In the genomic region with DNA sequence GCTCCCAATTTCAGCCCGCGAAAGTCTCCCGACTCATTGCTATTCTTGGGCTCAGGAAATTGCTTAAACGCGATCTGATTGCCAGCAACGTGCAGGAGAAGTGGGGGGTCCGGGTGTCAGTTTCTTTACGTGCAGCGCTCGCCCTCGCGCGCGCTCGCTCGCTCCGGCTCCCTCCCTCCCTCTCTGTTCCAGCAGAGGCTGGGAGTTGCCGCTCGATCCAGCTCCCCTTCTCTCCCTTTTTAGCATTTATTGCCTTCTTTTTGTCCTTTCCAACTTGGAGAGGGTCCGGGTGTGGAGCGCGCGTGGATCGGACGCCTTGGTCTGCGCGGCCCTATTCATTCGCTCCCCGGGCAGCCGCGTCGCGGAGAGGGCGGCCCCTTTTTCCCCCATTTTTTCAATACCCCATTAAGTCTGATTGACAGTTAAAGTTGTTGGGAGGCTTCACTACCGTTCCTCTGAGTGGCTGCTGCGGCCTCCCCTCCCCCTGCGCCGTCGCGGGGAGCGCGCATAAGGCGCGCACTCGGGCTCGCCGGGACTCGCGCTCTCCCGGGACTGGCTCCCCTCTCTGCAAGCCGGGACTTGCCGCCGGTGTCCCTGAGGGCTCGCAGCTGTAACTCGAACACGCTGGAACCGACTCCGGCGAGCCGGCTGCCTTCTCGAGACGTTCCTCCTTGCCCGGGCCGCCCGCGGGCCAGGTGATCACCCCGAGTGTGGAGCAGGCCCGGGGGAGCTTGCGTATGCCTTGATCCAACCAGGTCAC, we compare ENCODE assay signal across 8 cellular contexts. TPM values are rescaled to one million over a fixed set of nuclear protein-coding genes. Genes with fewer than 3 reads are reported as not detected.
DNase-seq lines count a peak whose midpoint lies in the region; ATAC-seq, FAIRE-seq and TF ChIP-seq lines count a peak whose summit lies in the region.

A gene with protein sequence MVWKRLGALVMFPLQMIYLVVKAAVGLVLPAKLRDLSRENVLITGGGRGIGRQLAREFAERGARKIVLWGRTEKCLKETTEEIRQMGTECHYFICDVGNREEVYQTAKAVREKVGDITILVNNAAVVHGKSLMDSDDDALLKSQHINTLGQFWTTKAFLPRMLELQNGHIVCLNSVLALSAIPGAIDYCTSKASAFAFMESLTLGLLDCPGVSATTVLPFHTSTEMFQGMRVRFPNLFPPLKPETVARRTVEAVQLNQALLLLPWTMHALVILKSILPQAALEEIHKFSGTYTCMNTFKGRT (minus strand): TSS at position 310 of the 760 bp plus-strand sequence. CDS start 862 bp downstream, outside the sequence.

- H3K4me1 ChIP-seq in kidney (ENCODE audit: control insufficient read depth in 1 of 2, insufficient read depth in 1 of 2, low read depth in 1 of 2, low read length in 2 of 2), result peaks cover 15 to 37% of the 10 kb centered on the region in 2 donors

- peaks cover 0 to 8% of the 10 kb centered on the region in 2 donors for H3K36me3 ChIP-seq in kidney (ENCODE audit: control insufficient read depth in 1 of 2, insufficient read depth in 2 of 2, low read length in 2 of 2)

- H3K4me3 ChIP-seq in kidney (ENCODE audit: low read length in 2 of 2), result peak within 1 kb of the TSS; percentile 84 to 95

- TF ChIP-seq CTCF in kidney (IDR thresholded peaks at IDR 0.05; ENCODE audit: borderline replicate concordance, extremely low read depth, insufficient read depth), result peak; percentile 0

- no peak for ATAC-seq in GM19467 (IDR thresholded peaks at IDR 0.05; ENCODE audit: unreplicated experiment)

- H3K27ac ChIP-seq in kidney (ENCODE audit: low read depth in 2 of 2, low read length in 2 of 2), result peak within 1 kb of the TSS; percentile 95 to 98

- no peaks in the 10 kb centered on the region for H3K9me3 ChIP-seq in kidney (ENCODE audit: control insufficient read depth in 1 of 2, low read length in 2 of 2)

- H3K9ac ChIP-seq in kidney (ENCODE audit: low read length in 2 of 2), result peak within 1 kb of the TSS; percentile 86 to 97

- FAIRE-seq in kidney (lab: Jason Lieb, UNC), result no peak

- intact Hi-C loops in kidney (cut with DNase I), result no loop called here

- DNase-seq in NCI-H524 (lab: John Stamatoyannopoulos, UW) (peak; percentile 49 to 83), NCI-H524 treated with DMSO at 0.1 percent for 48 hours (lab: John Stamatoyannopoulos, UW) (no peak), NCI-H2107 (lab: John Stamatoyannopoulos, UW) (peak; percentile 30), cerebellum (ENCODE audit: low spot score) (peak; percentile 26), kidney (peak; percentile 96)
- DNase-seq in activated CD4-positive, CD25-positive, alpha-beta regulatory T cell treated with anti-CD3 and anti-CD28 coated beads, Interleukin-2, amount 50 U/mL, for 72 hours, result peak; percentile 66
- DNase-seq in stimulated activated CD4-positive, alpha-beta T cell treated with anti-CD3 and anti-CD28 coated beads, Interleukin-12 subunit alpha, Interleukin-12 subunit beta, amount 100 ng/mL, for 24 hours (ENCODE audit: low read depth in 2 of 2), result peak; percentile 41 to 54

RNA-seq across cellular contexts. Expression of the gene that starts here (rescaled TPM):
- total RNA-seq in cerebellum (23.6 TPM), kidney (44.8 TPM)
- 97.1 TPM for polyA plus RNA-seq in kidney (ENCODE audit: insufficient read depth, low read depth, low replicate concordance)
